Comparison of ENCODE assay signal across 10 cellular contexts in the genomic region with DNA sequence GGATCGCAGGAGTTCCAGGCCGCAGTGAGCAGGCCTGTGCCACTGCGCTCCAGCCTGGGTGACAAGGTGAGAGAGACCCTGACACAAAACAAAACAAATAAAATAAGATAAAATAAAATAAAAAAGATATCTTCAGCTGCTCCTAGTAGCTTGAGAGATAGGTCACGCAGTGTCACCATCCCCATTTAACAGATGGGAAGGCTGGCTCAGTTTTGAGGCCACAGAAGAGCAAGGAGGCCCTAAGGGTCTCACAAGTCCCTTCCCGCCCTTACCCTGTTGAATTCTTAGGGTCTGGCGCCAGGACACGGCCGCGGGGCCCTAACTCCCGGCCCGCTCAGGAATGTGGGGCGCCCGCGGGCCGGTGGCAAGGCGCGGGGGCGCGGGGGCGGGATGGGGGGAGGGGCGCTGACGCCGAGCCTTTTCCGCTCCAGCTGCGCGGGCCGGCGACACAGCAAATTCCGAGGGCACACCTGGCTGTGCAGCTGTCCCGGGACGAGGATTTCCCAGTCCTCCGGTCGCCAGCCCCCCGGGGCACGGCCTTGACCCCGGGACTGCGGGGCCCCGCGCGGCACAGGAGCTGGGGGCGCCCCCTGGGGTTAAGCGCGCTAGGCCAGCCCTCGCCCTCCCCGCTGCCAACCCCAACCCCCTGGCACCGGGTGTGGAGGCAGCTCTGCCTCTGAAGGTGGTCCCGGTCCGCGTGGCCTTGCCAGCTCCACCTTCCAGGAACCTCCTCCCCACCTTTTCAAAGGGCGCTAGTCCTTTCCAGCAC. TPM values are rescaled to one million over a fixed set of nuclear protein-coding genes. Genes with fewer than 3 reads are reported as not detected.
A peak's percentile ranks its signal among the peaks of the same experiment; 100 is the strongest.
DNase-seq lines count a peak whose midpoint lies in the region; ATAC-seq, FAIRE-seq and TF ChIP-seq lines count a peak whose summit lies in the region.
"Had no signal": no experiment of that assay in that cellular context is flagged by ENCODE, and none has a peak within 500 bp of the region (broad histone marks: within the 10 kb centered on the region; RNA-seq: fewer than 3 reads in every experiment).

No MANE protein-coding gene starts in this region.

- CTCF ChIA-PET in activated CD4-positive, alpha-beta memory T cell treated with anti-CD3 and anti-CD28 coated beads for 36 hours (lab: Charles Lee): interaction anchor here (0.7 to 3.2 kb wide), 6 partner anchors 14 to 111 kb away, joined by 3 to 14 read pairs (median 6); partner anchors contain the start of gene FITM2
- CTCF ChIA-PET in activated CD4-positive, alpha-beta memory T cell treated with anti-CD3 and anti-CD28 coated beads, Interleukin-2, amount 10 ng/mL, durations not matched to agents 7 days and 5 days (lab: Charles Lee): interaction anchor here (1.1 to 2.3 kb wide), 4 partner anchors 16 to 112 kb away, joined by 4 to 8 read pairs (median 6); partner anchors contain the start of gene FITM2
- CTCF ChIA-PET in GM12878 (lab: Yijun Ruan, JAX): interaction anchor here (0.6 to 1.4 kb wide), 3 partner anchors 13 to 47 kb away, joined by 3 to 5 read pairs (median 4); no protein-coding TSS in a partner anchor
- CTCF ChIA-PET in HEK293T (lab: Yijun Ruan, JAX): interaction anchor here (0.7 to 1.7 kb wide), 2 partner anchors 15 kb away, joined by 3 to 4 read pairs; partner anchors contain the start of gene FITM2

- intact Hi-C loops in activated CD4-positive, alpha-beta memory T cell treated with anti-CD3 and anti-CD28 coated beads for 36 hours (cut with micrococcal nuclease): no loop called here
- intact Hi-C loops in GM12878 (cut with micrococcal nuclease; ENCODE audit: unreplicated experiment): no loop called here
- intact Hi-C loops in lower lobe of right lung (cut with DNase I): no loop called here
- intact Hi-C loops in transverse colon (cut with DNase I; ENCODE audit: low total_unique reads): no loop called here

- H3K27ac ChIP-seq in GM12878 (ENCODE audit: control insufficient read depth, insufficient read depth) (no peak overlapping the region), lower lobe of right lung (no peak overlapping the region), transverse colon (peak overlapping the region in 3 of 4 donors; percentile 0 to 48 (median 21))

- H3K36me3 Mint-ChIP-seq in activated CD4-positive, alpha-beta memory T cell treated with anti-CD3 and anti-CD28 coated beads for 36 hours: no peaks in the 10 kb centered on the region
- H3K36me3 Mint-ChIP-seq in activated CD4-positive, alpha-beta memory T cell treated with anti-CD3 and anti-CD28 coated beads, Interleukin-2, amount 10 ng/mL, durations not matched to agents 7 days and 5 days (ENCODE audit: low read depth): no peaks in the 10 kb centered on the region

- H3K27me3 ChIP-seq in GM12878 (replicated peaks in 1 of 2; ENCODE audit: control insufficient read depth in 2 of 2, insufficient read depth in 2 of 2, low read length in 1 of 2): no peaks in the 10 kb centered on the region; a peak in 2 of 4 replicates
- peaks cover 25% of the 10 kb centered on the region for H3K27me3 ChIP-seq in lower lobe of right lung (ENCODE audit: low read depth)
- peaks cover 17% of the 10 kb centered on the region for H3K27me3 ChIP-seq in transverse colon

- SMC1A ChIA-PET in GM12878 (lab: Charles Lee; ENCODE audit: uncharacterized antibody, unreplicated experiment): interaction anchor here (1.5 to 2.1 kb wide), 2 partner anchors 14 to 16 kb away, joined by 3 to 6 read pairs; partner anchors contain the start of gene FITM2

- H3K36me3 ChIP-seq in GM12878 (ENCODE audit: control insufficient read depth in 2 of 2, insufficient read depth in 2 of 2, low read length in 1 of 2) (no peaks in the 10 kb centered on the region), lower lobe of right lung (no peaks in the 10 kb centered on the region), transverse colon (no peaks in the 10 kb centered on the region)

- no peaks in the 10 kb centered on the region for H3K9me3 Mint-ChIP-seq in activated CD4-positive, alpha-beta memory T cell treated with anti-CD3 and anti-CD28 coated beads for 36 hours
- H3K9me3 Mint-ChIP-seq in activated CD4-positive, alpha-beta memory T cell treated with anti-CD3 and anti-CD28 coated beads, Interleukin-2, amount 10 ng/mL, durations not matched to agents 7 days and 5 days: no peaks in the 10 kb centered on the region

- peaks cover 5% of the 10 kb centered on the region for H3K27me3 Mint-ChIP-seq in activated CD4-positive, alpha-beta memory T cell treated with anti-CD3 and anti-CD28 coated beads for 36 hours
- peaks cover 9% of the 10 kb centered on the region for H3K27me3 Mint-ChIP-seq in activated CD4-positive, alpha-beta memory T cell treated with anti-CD3 and anti-CD28 coated beads, Interleukin-2, amount 10 ng/mL, durations not matched to agents 7 days and 5 days

- H3K9me3 ChIP-seq in GM12878 (replicated peaks; ENCODE audit: control insufficient read depth, insufficient read depth, low read length) (no peaks in the 10 kb centered on the region), lower lobe of right lung (no peaks in the 10 kb centered on the region), transverse colon (no peaks in the 10 kb centered on the region)

- BruUV-seq in GM12878 (replicated peaks; lab: Mats Ljungman, UMichigan): no TSS peak

- no peak for FAIRE-seq in GM12878 (lab: Jason Lieb, UNC)

- TF ChIP-seq RAD21 in GM12878 (IDR thresholded peaks at IDR 0.05; ENCODE audit: insufficient read depth, low read depth, low read length): no peak

- no peak overlapping the region for H3K4me3 ChIP-seq in GM12878
- H3K4me3 ChIP-seq in lower lobe of right lung: peak overlapping the region; percentile 35
- H3K4me3 ChIP-seq in transverse colon: peak overlapping the region; percentile 8 to 45 (median 36)

- H3K4me1 ChIP-seq in GM12878 (ENCODE audit: control insufficient read depth, insufficient read depth, low read length) (no peaks in the 10 kb centered on the region), lower lobe of right lung (peaks cover 6% of the 10 kb centered on the region), transverse colon (peaks cover 0 to 19% (median 17%) of the 10 kb centered on the region in 4 donors)

- peak overlapping the region; percentile 55 for H3K4me2 ChIP-seq in GM12878 (ENCODE audit: control insufficient read depth, insufficient read depth)

- WGBS in GM12878 (ENCODE audit: insufficient coverage, insufficient replicate concordance, low lambda C conversion rate, missing lambda C conversion rate): 19% methylated on average over 25 of the region's 50 CpGs
- WGBS in transverse colon (ENCODE audit: low coverage in 1 of 2), 2 donors: 14 to 90% methylated on average over 4 to 38 of the region's 50 CpGs

- H3K79me2 ChIP-seq in GM12878 (ENCODE audit: control insufficient read depth, insufficient read depth, low read length): no peaks in the 10 kb centered on the region

- in situ Hi-C loops in GM12878 (cut with MboI) (no loop called here), transverse colon (cut with MboI; ENCODE audit: low pct_ligation_motif_present in 1 of 4, low pct_unique_long_range_greater_than_20kb in 1 of 4, low sequenced_read_pairs in 3 of 4) (no loop called here)

- RAD21 ChIA-PET in GM12878 (lab: Charles Lee; ENCODE audit: unreplicated experiment): no interaction called here

- TF ChIP-seq EP300 in GM12878 (IDR thresholded peaks at IDR 0.05; ENCODE audit: borderline replicate concordance in 1 of 2, control insufficient read depth in 1 of 2, low read depth in 2 of 2, low read length in 2 of 2) (no peak), transverse colon (IDR thresholded peaks at IDR 0.05; ENCODE audit: low read depth) (no peak)

- H2AFZ ChIP-seq in GM12878 (ENCODE audit: control insufficient read depth, low read depth, low read length): peak overlapping the region; percentile 44; the same call in 1 of the 2 replicates

- no peak overlapping the region for H3K4me3 Mint-ChIP-seq in activated CD4-positive, alpha-beta memory T cell treated with anti-CD3 and anti-CD28 coated beads for 36 hours
- no peak overlapping the region for H3K4me3 Mint-ChIP-seq in activated CD4-positive, alpha-beta memory T cell treated with anti-CD3 and anti-CD28 coated beads, Interleukin-2, amount 10 ng/mL, durations not matched to agents 7 days and 5 days

- POLR2A ChIA-PET in activated CD4-positive, alpha-beta memory T cell treated with anti-CD3 and anti-CD28 coated beads for 36 hours (lab: Charles Lee): interaction anchor here (1.0 kb wide), 1 partner anchor 14 kb away, joined by 3 read pairs; no protein-coding TSS in a partner anchor
- POLR2A ChIA-PET in activated CD4-positive, alpha-beta memory T cell treated with anti-CD3 and anti-CD28 coated beads, Interleukin-2, amount 10 ng/mL, durations not matched to agents 7 days and 5 days (lab: Charles Lee): interaction anchor here (0.5 to 1.0 kb wide), 2 partner anchors 9 to 14 kb away, joined by 3 read pairs; no protein-coding TSS in a partner anchor
- POLR2A ChIA-PET in GM12878 (lab: Charles Lee): interaction anchor here (0.9 kb wide), 1 partner anchor 321 kb away, joined by 5 read pairs; no protein-coding TSS in a partner anchor
- POLR2A ChIA-PET in HEK293T (lab: Yijun Ruan, JAX): no interaction called here

- TF ChIP-seq CTCF in GM12878 (IDR thresholded peaks at IDR 0.05 in 2 of 3, conservative IDR thresholded peaks at IDR 0.05 in 1 of 3; ENCODE audit: control insufficient read depth in 2 of 3, extremely low read depth in 1 of 3, insufficient read depth in 1 of 3, low read depth in 3 of 3, low read length in 3 of 3) (no peak), lower lobe of right lung (IDR thresholded peaks at IDR 0.05) (no peak), transverse colon (IDR thresholded peaks at IDR 0.05) (peak in 1 of 5 experiments; percentile 4)

- no peak overlapping the region for H3K9ac ChIP-seq in GM12878 (ENCODE audit: control insufficient read depth, insufficient read depth, low read length)

- ATAC-seq in GM12878: peak; percentile 53
- ATAC-seq in lower lobe of right lung: peak in 1 of 2 donors; percentile 52

- no peak overlapping the region for H3K27ac Mint-ChIP-seq in activated CD4-positive, alpha-beta memory T cell treated with anti-CD3 and anti-CD28 coated beads for 36 hours
- H3K27ac Mint-ChIP-seq in activated CD4-positive, alpha-beta memory T cell treated with anti-CD3 and anti-CD28 coated beads, Interleukin-2, amount 10 ng/mL, durations not matched to agents 7 days and 5 days: no peak overlapping the region

- peak; percentile 37 for DNase-seq in activated CD4-positive, alpha-beta memory T cell treated with anti-CD3 and anti-CD28 coated beads for 36 hours
- no peak for DNase-seq in activated CD4-positive, alpha-beta memory T cell treated with anti-CD3 and anti-CD28 coated beads, Interleukin-2, amount 10 ng/mL, durations not matched to agents 7 days and 5 days
- DNase-seq in GM12878 (ENCODE audit: low read depth, low spot score) (no peak), lower lobe of right lung (no peak), transverse colon (no peak), HEK293T (ENCODE audit: extremely low spot score) (no peak), NCI-H446 (lab: John Stamatoyannopoulos, UW) (no peak), cerebellar cortex (ENCODE audit: low spot score) (no peak)
- DNase-seq: NCI-H1694 had no signal

- no peaks in the 10 kb centered on the region for H3K4me1 Mint-ChIP-seq in activated CD4-positive, alpha-beta memory T cell treated with anti-CD3 and anti-CD28 coated beads for 36 hours (ENCODE audit: low read depth)
- H3K4me1 Mint-ChIP-seq in activated CD4-positive, alpha-beta memory T cell treated with anti-CD3 and anti-CD28 coated beads, Interleukin-2, amount 10 ng/mL, durations not matched to agents 7 days and 5 days: no peaks in the 10 kb centered on the region

- no peaks in the 10 kb centered on the region for H4K20me1 ChIP-seq in GM12878 (ENCODE audit: control insufficient read depth, insufficient read depth)

- TF ChIP-seq POLR2A in GM12878 (IDR thresholded peaks at IDR 0.05; ENCODE audit: low read depth, low read length) (no peak), transverse colon (IDR thresholded peaks at IDR 0.05) (no peak)

RNA-seq across cellular contexts. Expression of gene R3HDML, which starts 10.3 kb away (rescaled TPM):
- not detected for total RNA-seq in activated CD4-positive, alpha-beta memory T cell treated with anti-CD3 and anti-CD28 coated beads for 36 hours
- not detected for total RNA-seq in activated CD4-positive, alpha-beta memory T cell treated with anti-CD3 and anti-CD28 coated beads, Interleukin-2, amount 10 ng/mL, durations not matched to agents 7 days and 5 days
- total RNA-seq in GM12878 (2013; cell fraction: nucleolus; rRNA removed): not detected in 2 replicates
- total RNA-seq in GM12878 (2014; rRNA removed) (not detected in 2 replicates), GM12878 (2014; rRNA removed; fragmentation: Illumina TruSeq; extraction: Trizol) (not detected in 2 replicates), GM12878 (2021) (not detected in 2 replicates), lower lobe of right lung (not detected), transverse colon (not detected)
- not detected for polyA plus RNA-seq in GM12878 (2011; ENCODE audit: low read depth)
- polyA plus RNA-seq in GM12878 (2011; rRNA removed) (not detected in 2 replicates), GM12878 (2014; fragmentation: Illumina TruSeq; extraction: Trizol) (not detected in 2 replicates), GM12878 (2014; fragmentation: Nextera tagmentation; extraction: Ambion mirVana) (not detected), GM12878 (2014; rRNA removed) (not detected in 2 replicates), GM12878 (2016; fragmentation: Nextera tagmentation; extraction: Ambion mirVana) (not detected)
- polyA plus RNA-seq in GM12878 (2011; cell fraction: cytosol; rRNA removed): not detected in 2 replicates
- not detected in 2 replicates for polyA plus RNA-seq in GM12878 (2011; cell fraction: nucleus; rRNA removed)
- polyA plus RNA-seq in GM12878 (2012): not detected in 2 replicates
- polyA minus RNA-seq in GM12878 (2011; rRNA and poly(A)+ RNA removed): not detected in 2 replicates
- polyA minus RNA-seq in GM12878 (2011; cell fraction: cytosol; rRNA and poly(A)+ RNA removed): not detected in 2 replicates
- not detected in 2 replicates for polyA minus RNA-seq in GM12878 (2011; cell fraction: nucleus; rRNA and poly(A)+ RNA removed)
- total RNA-seq: liver had no signal
- polyA plus RNA-seq: liver had no signal

RNA-seq across cellular contexts. Expression of gene FITM2, which starts 15.6 kb away (rescaled TPM):
- 1 to 10 TPM; 1.8 to 1.9 TPM for total RNA-seq in activated CD4-positive, alpha-beta memory T cell treated with anti-CD3 and anti-CD28 coated beads for 36 hours
- 1 to 10 TPM; 2.2 to 2.7 TPM for total RNA-seq in activated CD4-positive, alpha-beta memory T cell treated with anti-CD3 and anti-CD28 coated beads, Interleukin-2, amount 10 ng/mL, durations not matched to agents 7 days and 5 days
- total RNA-seq in GM12878 (2013; cell fraction: nucleolus; rRNA removed): 5.0 and 5.1 TPM in 2 replicates
- 1.7 and 2.2 TPM in 2 replicates for total RNA-seq in GM12878 (2014; rRNA removed)
- 1.3 and 1.5 TPM in 2 replicates for total RNA-seq in GM12878 (2014; rRNA removed; fragmentation: Illumina TruSeq; extraction: Trizol)
- total RNA-seq in GM12878 (2021): 1.4 and 1.6 TPM in 2 replicates
- polyA plus RNA-seq in GM12878 (2011; ENCODE audit: low read depth): 1.2 TPM
- polyA plus RNA-seq in GM12878 (2011; rRNA removed): 1.5 and 1.9 TPM in 2 replicates
- 1.5 and 1.8 TPM in 2 replicates for polyA plus RNA-seq in GM12878 (2011; cell fraction: cytosol; rRNA removed)
- 2.6 and 3.6 TPM in 2 replicates for polyA plus RNA-seq in GM12878 (2011; cell fraction: nucleus; rRNA removed)
- polyA plus RNA-seq in GM12878 (2012): 1.2 and 1.4 TPM in 2 replicates
- polyA plus RNA-seq in GM12878 (2014; fragmentation: Illumina TruSeq; extraction: Trizol): 1.7 and 1.8 TPM in 2 replicates
- under 1 TPM; 0.46 to 0.61 TPM for polyA plus RNA-seq in GM12878 (2014; fragmentation: Nextera tagmentation; extraction: Ambion mirVana)
- 1.3 and 1.6 TPM in 2 replicates for polyA plus RNA-seq in GM12878 (2014; rRNA removed)
- polyA plus RNA-seq in GM12878 (2016; fragmentation: Nextera tagmentation; extraction: Ambion mirVana): 1 to 10 TPM; 1.7 to 1.9 TPM
- polyA minus RNA-seq in GM12878 (2011; rRNA and poly(A)+ RNA removed): 2.6 TPM in 2 replicates
- polyA minus RNA-seq in GM12878 (2011; cell fraction: cytosol; rRNA and poly(A)+ RNA removed): 0.67 and 1.2 TPM in 2 replicates
- 0.85 and 1.9 TPM in 2 replicates for polyA minus RNA-seq in GM12878 (2011; cell fraction: nucleus; rRNA and poly(A)+ RNA removed)
- total RNA-seq in lower lobe of right lung: 9.3 TPM
- 10 to 100 TPM in 2 of 4 donors, 1 to 10 TPM in 2; 4.1 to 12.4 (median 9.7) TPM for total RNA-seq in transverse colon

RNA-seq across cellular contexts. Expression of gene HNF4A, which starts 28.9 kb away (rescaled TPM):
- not detected for total RNA-seq in activated CD4-positive, alpha-beta memory T cell treated with anti-CD3 and anti-CD28 coated beads for 36 hours
- not detected for total RNA-seq in activated CD4-positive, alpha-beta memory T cell treated with anti-CD3 and anti-CD28 coated beads, Interleukin-2, amount 10 ng/mL, durations not matched to agents 7 days and 5 days
- total RNA-seq in GM12878 (2013; cell fraction: nucleolus; rRNA removed): not detected in 2 replicates
- total RNA-seq in GM12878 (2014; rRNA removed) (not detected in 2 replicates), GM12878 (2014; rRNA removed; fragmentation: Illumina TruSeq; extraction: Trizol) (not detected in 2 replicates), GM12878 (2021) (0.16 and 0.21 TPM in 2 replicates), lower lobe of right lung (0.18 TPM), transverse colon (100 to 1,000 TPM; 173 to 471 (median 252) TPM)
- polyA plus RNA-seq in GM12878 (2011; ENCODE audit: low read depth): not detected
- polyA plus RNA-seq in GM12878 (2011; rRNA removed) (not detected in 2 replicates), GM12878 (2014; fragmentation: Illumina TruSeq; extraction: Trizol) (not detected in 2 replicates), GM12878 (2014; fragmentation: Nextera tagmentation; extraction: Ambion mirVana) (not detected), GM12878 (2014; rRNA removed) (not detected in 2 replicates), GM12878 (2016; fragmentation: Nextera tagmentation; extraction: Ambion mirVana) (not detected)
- not detected in 2 replicates for polyA plus RNA-seq in GM12878 (2011; cell fraction: cytosol; rRNA removed)
- not detected in 2 replicates for polyA plus RNA-seq in GM12878 (2011; cell fraction: nucleus; rRNA removed)
- not detected in 2 replicates for polyA plus RNA-seq in GM12878 (2012)
- not detected in 2 replicates for polyA minus RNA-seq in GM12878 (2011; rRNA and poly(A)+ RNA removed)
- polyA minus RNA-seq in GM12878 (2011; cell fraction: cytosol; rRNA and poly(A)+ RNA removed): not detected in 2 replicates
- polyA minus RNA-seq in GM12878 (2011; cell fraction: nucleus; rRNA and poly(A)+ RNA removed): not detected in 2 replicates

Comparison
In these comparisons a context has a peak if more than half of its experiments do, and no peak if none do; other contexts are left out.
1. H3K27ac ChIP-seq: peak in transverse colon (3 of 4); none in GM12878 (single experiment) and lower lobe of right lung (single experiment).
2. RNA of gene HNF4A, which starts 28.9 kb away (total RNA-seq): 173 to 471 TPM in transverse colon; 0.18 TPM in lower lobe of right lung (single experiment), not detected in activated CD4-positive, alpha-beta memory T cell treated with anti-CD3 and anti-CD28 coated beads for 36 hours, not detected in activated CD4-positive, alpha-beta memory T cell treated with anti-CD3 and anti-CD28 coated beads, Interleukin-2, amount 10 ng/mL, durations not matched to agents 7 days and 5 days and 0.16 to 0.21 TPM in GM12878; every median in the first group is over 100 times any median in the second.